ENCODE assay signal across 1 cellular context in genomic region chr11:3942160-3942955, GRCh38.
A peak's percentile ranks its signal among the peaks of the same experiment; 100 is the strongest.
TF ChIP-seq lines count a peak whose summit lies in the region.

No MANE protein-coding gene starts in this region.

TF ChIP-seq in HepG2, 621 proteins besides CTCF, POLR2A, EP300 and RAD21 (continued from another document and continues in another):
- TF ChIP-seq, protein P1, sequence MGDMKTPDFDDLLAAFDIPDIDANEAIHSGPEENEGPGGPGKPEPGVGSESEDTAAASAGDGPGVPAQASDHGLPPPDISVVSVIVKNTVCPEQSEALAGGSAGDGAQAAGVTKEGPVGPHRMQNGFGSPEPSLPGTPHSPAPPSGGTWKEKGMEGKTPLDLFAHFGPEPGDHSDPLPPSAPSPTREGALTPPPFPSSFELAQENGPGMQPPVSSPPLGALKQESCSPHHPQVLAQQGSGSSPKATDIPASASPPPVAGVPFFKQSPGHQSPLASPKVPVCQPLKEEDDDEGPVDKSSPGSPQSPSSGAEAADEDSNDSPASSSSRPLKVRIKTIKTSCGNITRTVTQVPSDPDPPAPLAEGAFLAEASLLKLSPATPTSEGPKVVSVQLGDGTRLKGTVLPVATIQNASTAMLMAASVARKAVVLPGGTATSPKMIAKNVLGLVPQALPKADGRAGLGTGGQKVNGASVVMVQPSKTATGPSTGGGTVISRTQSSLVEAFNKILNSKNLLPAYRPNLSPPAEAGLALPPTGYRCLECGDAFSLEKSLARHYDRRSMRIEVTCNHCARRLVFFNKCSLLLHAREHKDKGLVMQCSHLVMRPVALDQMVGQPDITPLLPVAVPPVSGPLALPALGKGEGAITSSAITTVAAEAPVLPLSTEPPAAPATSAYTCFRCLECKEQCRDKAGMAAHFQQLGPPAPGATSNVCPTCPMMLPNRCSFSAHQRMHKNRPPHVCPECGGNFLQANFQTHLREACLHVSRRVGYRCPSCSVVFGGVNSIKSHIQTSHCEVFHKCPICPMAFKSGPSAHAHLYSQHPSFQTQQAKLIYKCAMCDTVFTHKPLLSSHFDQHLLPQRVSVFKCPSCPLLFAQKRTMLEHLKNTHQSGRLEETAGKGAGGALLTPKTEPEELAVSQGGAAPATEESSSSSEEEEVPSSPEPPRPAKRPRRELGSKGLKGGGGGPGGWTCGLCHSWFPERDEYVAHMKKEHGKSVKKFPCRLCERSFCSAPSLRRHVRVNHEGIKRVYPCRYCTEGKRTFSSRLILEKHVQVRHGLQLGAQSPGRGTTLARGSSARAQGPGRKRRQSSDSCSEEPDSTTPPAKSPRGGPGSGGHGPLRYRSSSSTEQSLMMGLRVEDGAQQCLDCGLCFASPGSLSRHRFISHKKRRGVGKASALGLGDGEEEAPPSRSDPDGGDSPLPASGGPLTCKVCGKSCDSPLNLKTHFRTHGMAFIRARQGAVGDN (CRISPR knock-in tag; IDR thresholded peaks at IDR 0.05): no peak
- TF ChIP-seq ARID5B (CRISPR knock-in tag; IDR thresholded peaks at IDR 0.05): peak; percentile 47
- TF ChIP-seq ZNF605 (CRISPR knock-in tag; IDR thresholded peaks at IDR 0.05): peak; percentile 68; the same call in 1 of the 2 replicates
- no peak for TF ChIP-seq ZNF276 (CRISPR knock-in tag; IDR thresholded peaks at IDR 0.05; ENCODE audit: low read depth)
- TF ChIP-seq ZNF274 (CRISPR knock-in tag; IDR thresholded peaks at IDR 0.05): no peak
- TF ChIP-seq FOXP4 (CRISPR knock-in tag; IDR thresholded peaks at IDR 0.05): peak; percentile 69; the same call in 1 of the 2 replicates
- no peak for TF ChIP-seq SRSF9 (IDR thresholded peaks at IDR 0.05; ENCODE audit: borderline replicate concordance, insufficient read depth, low read depth, low read length, poor library complexity, severe bottlenecking)
- peak; percentile 35; the same call in 1 of the 2 replicates for TF ChIP-seq ZNF501 (CRISPR knock-in tag; IDR thresholded peaks at IDR 0.05)
- no peak for TF ChIP-seq TRAFD1 (CRISPR knock-in tag; IDR thresholded peaks at IDR 0.05; ENCODE audit: borderline replicate concordance)
- TF ChIP-seq ZFY (CRISPR knock-in tag; IDR thresholded peaks at IDR 0.05): peak; percentile 66
- TF ChIP-seq ZNF10 (CRISPR knock-in tag; IDR thresholded peaks at IDR 0.05; ENCODE audit: borderline replicate concordance, low read depth): no peak
- TF ChIP-seq PHF21A (CRISPR knock-in tag; IDR thresholded peaks at IDR 0.05): peak; percentile 73; the same call in 1 of the 2 replicates
- TF ChIP-seq ZMYM3 (CRISPR knock-in tag; IDR thresholded peaks at IDR 0.05): peak; percentile 43; the same call in 1 of the 2 replicates
- TF ChIP-seq, protein P2, sequence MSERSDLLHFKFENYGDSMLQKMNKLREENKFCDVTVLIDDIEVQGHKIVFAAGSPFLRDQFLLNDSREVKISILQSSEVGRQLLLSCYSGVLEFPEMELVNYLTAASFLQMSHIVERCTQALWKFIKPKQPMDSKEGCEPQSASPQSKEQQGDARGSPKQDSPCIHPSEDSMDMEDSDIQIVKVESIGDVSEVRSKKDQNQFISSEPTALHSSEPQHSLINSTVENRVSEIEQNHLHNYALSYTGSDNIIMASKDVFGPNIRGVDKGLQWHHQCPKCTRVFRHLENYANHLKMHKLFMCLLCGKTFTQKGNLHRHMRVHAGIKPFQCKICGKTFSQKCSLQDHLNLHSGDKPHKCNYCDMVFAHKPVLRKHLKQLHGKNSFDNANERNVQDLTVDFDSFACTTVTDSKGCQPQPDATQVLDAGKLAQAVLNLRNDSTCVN (CRISPR knock-in tag; IDR thresholded peaks at IDR 0.05; ENCODE audit: borderline replicate concordance): no peak
- no peak for TF ChIP-seq HNF1A (IDR thresholded peaks at IDR 0.05; ENCODE audit: low read depth)
- peak; percentile 26; the same call in 1 of the 2 replicates for TF ChIP-seq HNF1A (CRISPR knock-in tag; IDR thresholded peaks at IDR 0.05; ENCODE audit: borderline replicate concordance)
- TF ChIP-seq MTA3 (CRISPR knock-in tag; IDR thresholded peaks at IDR 0.05): no peak
- peak; percentile 42 for TF ChIP-seq ASH2L (IDR thresholded peaks at IDR 0.05; ENCODE audit: insufficient read length, low read depth, low read length)
- TF ChIP-seq ZNF703 (CRISPR knock-in tag; IDR thresholded peaks at IDR 0.05; ENCODE audit: borderline replicate concordance): no peak
- 0 out of 2 replicates have a peak, but pooled peaks have one; percentile 4 for TF ChIP-seq SIX4 (CRISPR knock-in tag; IDR thresholded peaks at IDR 0.05)
- TF ChIP-seq, protein P3, sequence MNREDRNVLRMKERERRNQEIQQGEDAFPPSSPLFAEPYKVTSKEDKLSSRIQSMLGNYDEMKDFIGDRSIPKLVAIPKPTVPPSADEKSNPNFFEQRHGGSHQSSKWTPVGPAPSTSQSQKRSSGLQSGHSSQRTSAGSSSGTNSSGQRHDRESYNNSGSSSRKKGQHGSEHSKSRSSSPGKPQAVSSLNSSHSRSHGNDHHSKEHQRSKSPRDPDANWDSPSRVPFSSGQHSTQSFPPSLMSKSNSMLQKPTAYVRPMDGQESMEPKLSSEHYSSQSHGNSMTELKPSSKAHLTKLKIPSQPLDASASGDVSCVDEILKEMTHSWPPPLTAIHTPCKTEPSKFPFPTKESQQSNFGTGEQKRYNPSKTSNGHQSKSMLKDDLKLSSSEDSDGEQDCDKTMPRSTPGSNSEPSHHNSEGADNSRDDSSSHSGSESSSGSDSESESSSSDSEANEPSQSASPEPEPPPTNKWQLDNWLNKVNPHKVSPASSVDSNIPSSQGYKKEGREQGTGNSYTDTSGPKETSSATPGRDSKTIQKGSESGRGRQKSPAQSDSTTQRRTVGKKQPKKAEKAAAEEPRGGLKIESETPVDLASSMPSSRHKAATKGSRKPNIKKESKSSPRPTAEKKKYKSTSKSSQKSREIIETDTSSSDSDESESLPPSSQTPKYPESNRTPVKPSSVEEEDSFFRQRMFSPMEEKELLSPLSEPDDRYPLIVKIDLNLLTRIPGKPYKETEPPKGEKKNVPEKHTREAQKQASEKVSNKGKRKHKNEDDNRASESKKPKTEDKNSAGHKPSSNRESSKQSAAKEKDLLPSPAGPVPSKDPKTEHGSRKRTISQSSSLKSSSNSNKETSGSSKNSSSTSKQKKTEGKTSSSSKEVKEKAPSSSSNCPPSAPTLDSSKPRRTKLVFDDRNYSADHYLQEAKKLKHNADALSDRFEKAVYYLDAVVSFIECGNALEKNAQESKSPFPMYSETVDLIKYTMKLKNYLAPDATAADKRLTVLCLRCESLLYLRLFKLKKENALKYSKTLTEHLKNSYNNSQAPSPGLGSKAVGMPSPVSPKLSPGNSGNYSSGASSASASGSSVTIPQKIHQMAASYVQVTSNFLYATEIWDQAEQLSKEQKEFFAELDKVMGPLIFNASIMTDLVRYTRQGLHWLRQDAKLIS (CRISPR knock-in tag; IDR thresholded peaks at IDR 0.05): no peak
- TF ChIP-seq ERF (CRISPR knock-in tag; IDR thresholded peaks at IDR 0.05): no peak
- TF ChIP-seq, protein P4, sequence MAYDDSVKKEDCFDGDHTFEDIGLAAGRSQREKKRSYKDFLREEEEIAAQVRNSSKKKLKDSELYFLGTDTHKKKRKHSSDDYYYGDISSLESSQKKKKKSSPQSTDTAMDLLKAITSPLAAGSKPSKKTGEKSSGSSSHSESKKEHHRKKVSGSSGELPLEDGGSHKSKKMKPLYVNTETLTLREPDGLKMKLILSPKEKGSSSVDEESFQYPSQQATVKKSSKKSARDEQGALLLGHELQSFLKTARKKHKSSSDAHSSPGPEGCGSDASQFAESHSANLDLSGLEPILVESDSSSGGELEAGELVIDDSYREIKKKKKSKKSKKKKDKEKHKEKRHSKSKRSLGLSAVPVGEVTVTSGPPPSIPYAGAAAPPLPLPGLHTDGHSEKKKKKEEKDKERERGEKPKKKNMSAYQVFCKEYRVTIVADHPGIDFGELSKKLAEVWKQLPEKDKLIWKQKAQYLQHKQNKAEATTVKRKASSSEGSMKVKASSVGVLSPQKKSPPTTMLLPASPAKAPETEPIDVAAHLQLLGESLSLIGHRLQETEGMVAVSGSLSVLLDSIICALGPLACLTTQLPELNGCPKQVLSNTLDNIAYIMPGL (CRISPR knock-in tag; IDR thresholded peaks at IDR 0.05; ENCODE audit: borderline replicate concordance in 1 of 2, low read depth in 1 of 2): peak in 1 of 2 experiments; percentile 22; a peak in 1 of 4 replicates
- TF ChIP-seq ARHGAP35 (CRISPR knock-in tag; IDR thresholded peaks at IDR 0.05; ENCODE audit: borderline replicate concordance): no peak
- no peak for TF ChIP-seq AKAP8 (CRISPR knock-in tag; IDR thresholded peaks at IDR 0.05)
- TF ChIP-seq TP53 (CRISPR knock-in tag; conservative IDR thresholded peaks at IDR 0.05): no peak
- peak; percentile 81 for TF ChIP-seq HNF4A (CRISPR knock-in tag; IDR thresholded peaks at IDR 0.05)
